11 cellular contexts compared by ENCODE assay signal in genomic region chr2:207288628-207289027, GRCh38.
DNase-seq lines count a peak whose midpoint lies in the region; ATAC-seq and TF ChIP-seq lines count a peak whose summit lies in the region.
"Had no signal": no experiment of that assay in that cellular context is flagged by ENCODE, and none has a peak within 500 bp of the region (broad histone marks: within the 10 kb centered on the region; RNA-seq: fewer than 3 reads in every experiment).

No MANE protein-coding gene starts in this region.

- no peak overlapping the region for H3K4me2 ChIP-seq in neuronal stem cell (ENCODE audit: insufficient read depth, low read length, poor library complexity, severe bottlenecking)

- no peaks in the 10 kb centered on the region for H3K27me3 ChIP-seq in neuronal stem cell (ENCODE audit: control insufficient read depth in 3 of 3, insufficient read depth in 3 of 3, low read depth in 1 of 3, low read length in 3 of 3)

- no peaks in the 10 kb centered on the region for H3K36me3 Mint-ChIP-seq in activated naive CD4-positive, alpha-beta T cell treated with anti-CD3 and anti-CD28 coated beads, Interleukin-2, amount 10 ng/mL, durations not matched to agents 7 days and 5 days
- H3K36me3 Mint-ChIP-seq in memory B cell (no peaks in the 10 kb centered on the region), progenitor cell of endocrine pancreas (ENCODE audit: insufficient read depth) (no peaks in the 10 kb centered on the region)

- CTCF ChIA-PET in activated naive CD4-positive, alpha-beta T cell treated with anti-CD3 and anti-CD28 coated beads, Interleukin-2, amount 10 ng/mL, durations not matched to agents 7 days and 5 days (lab: Charles Lee), result no interaction called here

- WGBS in neuronal stem cell (ENCODE audit: extremely low coverage in 2 of 2, insufficient read length in 2 of 2, insufficient replicate concordance in 1 of 2), 2 donors, result no CpG with 5 or more reads among the region's 4 CpGs

- peaks cover 2 to 15% of the 10 kb centered on the region in 2 donors for H3K4me1 ChIP-seq in neuronal stem cell (ENCODE audit: control insufficient read depth in 2 of 2, insufficient read depth in 1 of 2, low read depth in 1 of 2, low read length in 2 of 2)

- H3K18ac ChIP-seq in neuronal stem cell (ENCODE audit: low read length), result no peak overlapping the region

- no peak overlapping the region for H2BK12ac ChIP-seq in neuronal stem cell (ENCODE audit: low read length)

- no peak overlapping the region for H3K27ac ChIP-seq in neuronal stem cell (replicated peaks; ENCODE audit: low read length)

- H3K23ac ChIP-seq in neuronal stem cell (ENCODE audit: low read depth, low read length, poor library complexity), result no peak overlapping the region

- no peak overlapping the region for H2BK120ac ChIP-seq in neuronal stem cell (ENCODE audit: low read depth, low read length)

- no peak overlapping the region for H3K14ac ChIP-seq in neuronal stem cell (ENCODE audit: low read length)

- ATAC-seq in GM21576 (IDR thresholded peaks at IDR 0.05; ENCODE audit: unreplicated experiment) (peak; percentile 54), HG03354 (IDR thresholded peaks at IDR 0.05; ENCODE audit: poor library complexity, severe bottlenecking, unreplicated experiment) (peak; percentile 47), memory B cell (ENCODE audit: low read depth) (peak; percentile 68), HG03097 (IDR thresholded peaks at IDR 0.05; ENCODE audit: low FRiP score, unreplicated experiment) (no peak)
- ATAC-seq: mucosa of descending colon had no signal

- no peaks in the 10 kb centered on the region for H3K9me3 ChIP-seq in neuronal stem cell (replicated peaks in 1 of 2; ENCODE audit: control insufficient read depth in 2 of 2, insufficient read depth in 1 of 2, low read depth in 1 of 2, low read length in 2 of 2)
- H3K9me3 ChIP-seq: mucosa of descending colon had no signal

- no peak overlapping the region for H3K4me3 ChIP-seq in neuronal stem cell (ENCODE audit: low read length in 2 of 2)
- H3K4me3 ChIP-seq: mucosa of descending colon had no signal

- H3K4ac ChIP-seq in neuronal stem cell (ENCODE audit: low read length), result no peak overlapping the region

- H3K4me1 Mint-ChIP-seq in activated naive CD4-positive, alpha-beta T cell treated with anti-CD3 and anti-CD28 coated beads, Interleukin-2, amount 10 ng/mL, durations not matched to agents 7 days and 5 days, result peaks cover 9% of the 10 kb centered on the region
- H3K4me1 Mint-ChIP-seq in memory B cell (peaks cover 7% of the 10 kb centered on the region), progenitor cell of endocrine pancreas (ENCODE audit: low read depth) (peaks cover 9% of the 10 kb centered on the region)

- H4K91ac ChIP-seq in neuronal stem cell (ENCODE audit: low read depth, low read length, poor library complexity), result no peak overlapping the region

- H3K79me1 ChIP-seq in neuronal stem cell (ENCODE audit: low read depth, low read length), result no peaks in the 10 kb centered on the region

- no peak overlapping the region for H3K4me3 Mint-ChIP-seq in activated naive CD4-positive, alpha-beta T cell treated with anti-CD3 and anti-CD28 coated beads, Interleukin-2, amount 10 ng/mL, durations not matched to agents 7 days and 5 days
- H3K4me3 Mint-ChIP-seq in memory B cell (no peak overlapping the region), progenitor cell of endocrine pancreas (ENCODE audit: low read depth) (no peak overlapping the region)

- no peak for TF ChIP-seq CTCF in progenitor cell of endocrine pancreas (IDR thresholded peaks at IDR 0.05; ENCODE audit: unreplicated experiment)

- no peak overlapping the region for H2AFZ ChIP-seq in neuronal stem cell (ENCODE audit: low read length)

- H2BK5ac ChIP-seq in neuronal stem cell (ENCODE audit: low read length), result no peak overlapping the region

- H3K27ac Mint-ChIP-seq in activated naive CD4-positive, alpha-beta T cell treated with anti-CD3 and anti-CD28 coated beads, Interleukin-2, amount 10 ng/mL, durations not matched to agents 7 days and 5 days, result no peak overlapping the region
- H3K27ac Mint-ChIP-seq in memory B cell, result no peak overlapping the region
- H3K27ac Mint-ChIP-seq in progenitor cell of endocrine pancreas, result no peak overlapping the region

- no peaks in the 10 kb centered on the region for H3K36me3 ChIP-seq in neuronal stem cell (replicated peaks in 1 of 2; ENCODE audit: control insufficient read depth in 2 of 2, insufficient read depth in 2 of 2, low read length in 2 of 2)

- H3K9me3 Mint-ChIP-seq in activated naive CD4-positive, alpha-beta T cell treated with anti-CD3 and anti-CD28 coated beads, Interleukin-2, amount 10 ng/mL, durations not matched to agents 7 days and 5 days, result no peaks in the 10 kb centered on the region
- H3K9me3 Mint-ChIP-seq in memory B cell, result no peaks in the 10 kb centered on the region
- no peaks in the 10 kb centered on the region for H3K9me3 Mint-ChIP-seq in progenitor cell of endocrine pancreas (ENCODE audit: low read depth)

- DNase-seq in activated naive CD4-positive, alpha-beta T cell treated with Interleukin-2 at 50 U/mL for 16 hours, result peak; percentile 17
- DNase-seq in activated naive CD4-positive, alpha-beta T cell treated with anti-CD3 and anti-CD28 coated beads, Interleukin-2, amount 10 ng/mL, durations not matched to agents 7 days and 5 days, result no peak
- DNase-seq in memory B cell (ENCODE audit: low spot score in 2 of 2) (no peak), progenitor cell of endocrine pancreas (ENCODE audit: low spot score, unreplicated experiment) (no peak), neuronal stem cell (ENCODE audit: low spot score) (no peak)
- DNase-seq: activated CD4-positive, CD25-positive, alpha-beta regulatory T cell treated with anti-CD3 and anti-CD28 coated beads, Interleukin-2, amount 50 U/mL, for 72 hours; amygdala; mucosa of descending colon had no signal

- no peak overlapping the region for H2AK5ac ChIP-seq in neuronal stem cell (ENCODE audit: low read depth, low read length)

- H3K9ac ChIP-seq in neuronal stem cell (ENCODE audit: low read depth, low read length, poor library complexity), result no peak overlapping the region

- no peak overlapping the region for H2BK15ac ChIP-seq in neuronal stem cell (ENCODE audit: low read length)

- no peaks in the 10 kb centered on the region for H3K27me3 Mint-ChIP-seq in activated naive CD4-positive, alpha-beta T cell treated with anti-CD3 and anti-CD28 coated beads, Interleukin-2, amount 10 ng/mL, durations not matched to agents 7 days and 5 days
- peaks cover 2% of the 10 kb centered on the region for H3K27me3 Mint-ChIP-seq in memory B cell
- H3K27me3 Mint-ChIP-seq in progenitor cell of endocrine pancreas, result peaks cover 23% of the 10 kb centered on the region

- H4K8ac ChIP-seq in neuronal stem cell (ENCODE audit: low read depth, low read length), result no peak overlapping the region
